ENCODE assay signal across 11 cellular contexts in the genomic region with DNA sequence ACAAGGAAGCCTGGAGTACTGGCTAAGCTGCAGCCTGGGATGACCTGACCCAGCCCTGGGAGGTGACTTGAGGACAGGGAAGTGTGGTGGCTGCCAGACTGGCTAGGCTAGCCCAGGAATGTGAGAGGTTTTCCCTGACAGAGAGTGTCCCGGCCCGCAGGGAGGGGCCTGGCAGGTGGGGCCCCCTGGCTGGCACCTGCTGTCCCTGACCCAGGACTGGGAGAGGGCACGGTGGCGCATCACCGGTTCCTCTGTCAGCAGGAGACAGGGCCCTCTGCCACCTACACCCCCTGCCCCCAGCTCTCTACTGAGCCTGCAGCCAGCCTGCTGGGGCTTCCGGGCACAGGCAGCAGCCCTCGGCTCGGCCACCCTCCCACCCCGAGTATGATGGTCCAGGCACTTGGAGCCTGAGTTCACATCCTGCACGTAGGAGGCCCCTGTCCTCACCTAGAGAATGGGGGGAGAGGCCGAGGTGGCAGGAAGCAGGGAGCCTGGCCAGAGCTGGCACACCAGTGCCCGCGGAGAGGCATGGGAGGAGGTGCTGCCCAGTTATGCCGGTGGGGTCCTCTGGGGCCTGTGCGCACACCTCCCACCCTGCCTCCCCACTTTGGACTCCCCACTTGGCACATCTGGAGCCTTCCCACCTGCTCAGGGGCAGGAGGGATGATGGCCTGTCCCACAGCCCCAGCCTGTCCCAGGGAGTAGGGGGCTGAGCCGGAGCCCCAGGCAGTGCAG. TPM values are rescaled to one million over a fixed set of nuclear protein-coding genes. Genes with fewer than 3 reads are reported as not detected.
DNase-seq lines count a peak whose midpoint lies in the region; ATAC-seq, FAIRE-seq and TF ChIP-seq lines count a peak whose summit lies in the region.
"Had no signal": no experiment of that assay in that cellular context is flagged by ENCODE, and none has a peak within 500 bp of the region (broad histone marks: within the 10 kb centered on the region; RNA-seq: fewer than 3 reads in every experiment).

No MANE protein-coding gene starts in this region.

- H2AFZ ChIP-seq in parathyroid adenoma = peak overlapping the region; percentile 98

- TF ChIP-seq CTCF in parathyroid adenoma (IDR thresholded peaks at IDR 0.05) = peak; percentile 16

- no peaks in the 10 kb centered on the region for H3K9me3 ChIP-seq in NT2/D1 (ENCODE audit: insufficient read depth, low read length)
- H3K9me3 ChIP-seq in esophagus (ENCODE audit: control insufficient read depth in 2 of 2, insufficient read depth in 1 of 2, low read depth in 1 of 2, low read length in 1 of 2) = no peaks in the 10 kb centered on the region
- H3K9me3 ChIP-seq in parathyroid adenoma (ENCODE audit: control insufficient read depth, low read length) = no peaks in the 10 kb centered on the region
- H3K9me3 ChIP-seq: neutrophil had no signal

- H3K4me2 ChIP-seq in parathyroid adenoma (ENCODE audit: low read length) = peak overlapping the region; percentile 13

- DNase-seq in DMS53 treated with DMSO at 0.1 percent for 48 hours (lab: John Stamatoyannopoulos, UW; ENCODE audit: unreplicated experiment) = peak; percentile 29
- no peak for DNase-seq in NT2/D1 (ENCODE audit: low read depth, low spot score)
- DNase-seq in GM12892 (ENCODE audit: insufficient read length) = no peak
- no peak for DNase-seq in activated gamma-delta T cell treated with Interleukin-2 at 50 U/mL for 16 hours
- DNase-seq: NCI-H774 had no signal

- H3K36me3 ChIP-seq in NT2/D1 (ENCODE audit: insufficient read depth, insufficient read length, low read length) = no peaks in the 10 kb centered on the region
- peaks cover 0 to 4% of the 10 kb centered on the region in 2 donors for H3K36me3 ChIP-seq in esophagus (ENCODE audit: control insufficient read depth in 2 of 2, insufficient read depth in 2 of 2, low read length in 1 of 2)
- H3K36me3 ChIP-seq in parathyroid adenoma (ENCODE audit: control insufficient read depth, insufficient read depth, low read length) = no peaks in the 10 kb centered on the region
- H3K36me3 ChIP-seq: neutrophil had no signal

- H3K79me2 ChIP-seq in parathyroid adenoma = no peaks in the 10 kb centered on the region

- H3K27me3 ChIP-seq in NT2/D1 (ENCODE audit: insufficient read depth, insufficient read length) = no peaks in the 10 kb centered on the region
- no peaks in the 10 kb centered on the region for H3K27me3 ChIP-seq in esophagus (ENCODE audit: control insufficient read depth in 1 of 2, insufficient read depth in 2 of 2, low read length in 2 of 2)
- H3K27me3 ChIP-seq in parathyroid adenoma (ENCODE audit: control insufficient read depth, insufficient read depth, low read length) = no peaks in the 10 kb centered on the region

- TF ChIP-seq POLR2A in GM12892 (IDR thresholded peaks at IDR 0.05; ENCODE audit: low read depth, low read length) = no peak

- FAIRE-seq in GM12892 (lab: Jason Lieb, UNC) = no peak
- FAIRE-seq: G401.6 had no signal

- H3K9ac ChIP-seq in NT2/D1 (ENCODE audit: insufficient read length, low read depth) = peak overlapping the region; percentile 81
- H3K9ac ChIP-seq in parathyroid adenoma = no peak overlapping the region

- H3K4me3 ChIP-seq in NT2/D1 (ENCODE audit: insufficient read length, low read depth) (peak overlapping the region; percentile 19), esophagus (ENCODE audit: low read depth in 1 of 2, low read length in 2 of 2) (peak overlapping the region; percentile 41 to 62), parathyroid adenoma (ENCODE audit: low read depth, low read length) (no peak overlapping the region)

- 62 to 74% methylated on average over 16 of the region's 16 CpGs for WGBS in esophagus, 2 donors

- ATAC-seq in GM18498 (IDR thresholded peaks at IDR 0.05; ENCODE audit: unreplicated experiment) = no peak
- ATAC-seq: activated CD4-positive, CD25-positive, alpha-beta regulatory T cell treated with anti-CD3 and anti-CD28 coated beads, Interleukin-2, amount 50 U/mL, for 24 hours had no signal

- H3K4me1 ChIP-seq in NT2/D1 (ENCODE audit: insufficient read depth, insufficient read length) (peaks cover 30% of the 10 kb centered on the region), esophagus (ENCODE audit: control insufficient read depth in 2 of 2, insufficient read depth in 2 of 2, low read length in 1 of 2) (peaks cover 0 to 13% of the 10 kb centered on the region in 2 donors), parathyroid adenoma (peaks cover 8% of the 10 kb centered on the region)

- H3K27ac ChIP-seq in esophagus (ENCODE audit: low read depth in 2 of 2, low read length in 1 of 2) = peak overlapping the region; percentile 91 to 93
- peak overlapping the region; percentile 87 for H3K27ac ChIP-seq in parathyroid adenoma
- H3K27ac ChIP-seq: neutrophil had no signal

RNA-seq across cellular contexts. Expression of a gene that starts 0.5 kb away (rescaled TPM):
- 100 to 1,000 TPM; 500 to 620 TPM for polyA plus RNA-seq in esophagus
- 0.17 TPM for polyA plus RNA-seq in GM12892 (2012; ENCODE audit: missing spikeins)

RNA-seq across cellular contexts. Expression of a gene that starts 32.9 kb away (rescaled TPM):
- polyA plus RNA-seq in esophagus = 100 to 1,000 TPM; 317 to 886 TPM
- 376 TPM for polyA plus RNA-seq in GM12892 (2012; ENCODE audit: missing spikeins)

RNA-seq across cellular contexts. Expression of a gene that starts 37.2 kb away (rescaled TPM):
- polyA plus RNA-seq in esophagus = 10 to 100 TPM; 23.1 to 25.4 TPM
- polyA plus RNA-seq in GM12892 (2012; ENCODE audit: missing spikeins) = 20.0 TPM

RNA-seq across cellular contexts. Expression of a gene that starts 57.6 kb away (rescaled TPM):
- 100 to 1,000 TPM; 361 to 887 TPM for polyA plus RNA-seq in esophagus
- polyA plus RNA-seq in GM12892 (2012; ENCODE audit: missing spikeins) = 194 TPM
